ENCODE assay signal across 21 cellular contexts in genomic region chr9:76294301-76294700, GRCh38.
DNase-seq lines count a peak whose midpoint lies in the region; ATAC-seq and TF ChIP-seq lines count a peak whose summit lies in the region.
"Had no signal": no experiment of that assay in that cellular context is flagged by ENCODE, and none has a peak within 500 bp of the region (broad histone marks: within the 10 kb centered on the region; RNA-seq: fewer than 3 reads in every experiment).

No MANE protein-coding gene starts in this region.

- WGBS in GM23248 (ENCODE audit: low coverage in 1 of 2, low lambda C conversion rate in 2 of 2, missing lambda C conversion rate in 2 of 2), 2 experiments, result 53% methylated on average over 5 of the region's 5 CpGs

- H3K27ac Mint-ChIP-seq in nephron, result peak overlapping the region in 1 of 3 experiments; percentile 78
- H3K27ac Mint-ChIP-seq: CD14-positive monocyte; CD4-positive, alpha-beta memory T cell; CD4-positive, CD25-positive, alpha-beta regulatory T cell had no signal

- H3K27me3 Mint-ChIP-seq in nephron (ENCODE audit: low read depth), result peaks cover 43% of the 10 kb centered on the region

- peaks cover 0 to 12% (median 0%) of the 10 kb centered on the region in 11 experiments; a peak in 1 of 22 replicates for H3K9me3 ChIP-seq in BLaER1 treated with 17β-estradiol and CSF1 and Interleukin-3, amounts not matched to agents 10 nM and 100 nM (replicated peaks in 1 of 11)
- H3K9me3 ChIP-seq in GM23248 (ENCODE audit: low read depth), result no peaks in the 10 kb centered on the region
- H3K9me3 ChIP-seq: BE2C had no signal

- H4K20me1 ChIP-seq in BLaER1 treated with 17β-estradiol and CSF1 and Interleukin-3, amounts not matched to agents 10 nM and 100 nM, result no peaks in the 10 kb centered on the region
- H4K20me1 ChIP-seq in GM23248 (ENCODE audit: insufficient read depth), result no peaks in the 10 kb centered on the region

- peaks cover 52% of the 10 kb centered on the region for H3K4me1 Mint-ChIP-seq in nephron

- H3K27ac ChIP-seq in BLaER1 treated with 17β-estradiol and CSF1 and Interleukin-3, amounts not matched to agents 10 nM and 100 nM, result no peak overlapping the region; a peak in 1 of 22 replicates
- H3K27ac ChIP-seq in GM23248, result no peak overlapping the region

- H3K4me3 ChIP-seq in BLaER1 treated with 17β-estradiol and CSF1 and Interleukin-3, amounts not matched to agents 10 nM and 100 nM, result no peak overlapping the region
- no peak overlapping the region for H3K4me3 ChIP-seq in GM23248

- peaks cover 13 to 73% (median 60%) of the 10 kb centered on the region in 10 experiments for H3K4me1 ChIP-seq in BLaER1 treated with 17β-estradiol and CSF1 and Interleukin-3, amounts not matched to agents 10 nM and 100 nM
- H3K4me1 ChIP-seq in GM23248 (ENCODE audit: insufficient read depth), result no peaks in the 10 kb centered on the region

- no peaks in the 10 kb centered on the region for H3K36me3 ChIP-seq in BLaER1 treated with 17β-estradiol and CSF1 and Interleukin-3, amounts not matched to agents 10 nM and 100 nM
- H3K36me3 ChIP-seq in GM23248 (ENCODE audit: low read depth), result no peaks in the 10 kb centered on the region
- H3K36me3 ChIP-seq: BE2C had no signal

- H2AFZ ChIP-seq in GM23248, result no peak overlapping the region

- ATAC-seq in HG03521 (IDR thresholded peaks at IDR 0.05; ENCODE audit: unreplicated experiment), result no peak

- no peaks in the 10 kb centered on the region for H3K36me3 Mint-ChIP-seq in nephron (ENCODE audit: low read depth)
- H3K36me3 Mint-ChIP-seq: CD14-positive monocyte; CD4-positive, alpha-beta memory T cell; CD4-positive, CD25-positive, alpha-beta regulatory T cell; CD8-positive, alpha-beta memory T cell had no signal

- in situ Hi-C loops in GM23248 (cut with MboI), result no loop called here

- peak overlapping the region in 2 of 3 experiments; percentile 22 to 64 for H3K4me3 Mint-ChIP-seq in nephron
- H3K4me3 Mint-ChIP-seq: CD14-positive monocyte; CD4-positive, alpha-beta memory T cell; CD4-positive, CD25-positive, alpha-beta regulatory T cell; CD8-positive, alpha-beta memory T cell had no signal

- no peaks in the 10 kb centered on the region for H3K9me3 Mint-ChIP-seq in nephron
- H3K9me3 Mint-ChIP-seq: CD14-positive monocyte; CD4-positive, alpha-beta memory T cell; CD4-positive, CD25-positive, alpha-beta regulatory T cell; CD8-positive, alpha-beta memory T cell had no signal

- H3K4me2 ChIP-seq in BLaER1 treated with 17β-estradiol and CSF1 and Interleukin-3, amounts not matched to agents 10 nM and 100 nM, result peak overlapping the region in 9 of 11 experiments; percentile 31 to 80 (median 65); a peak in 17 of 22 replicates
- no peak overlapping the region for H3K4me2 ChIP-seq in GM23248 (ENCODE audit: unreplicated experiment)

- no peak for TF ChIP-seq CTCF in nephron (IDR thresholded peaks at IDR 0.05; ENCODE audit: unreplicated experiment in 3 of 3)

- H3K9ac ChIP-seq in BLaER1 treated with 17β-estradiol and CSF1 and Interleukin-3, amounts not matched to agents 10 nM and 100 nM, result no peak overlapping the region; a peak in 1 of 22 replicates
- no peak overlapping the region for H3K9ac ChIP-seq in GM23248

- 0 out of 22 replicates have a peak, but pooled peaks cover 0 to 3% (median 0%) of the 10 kb centered on the region in 11 experiments for H3K27me3 ChIP-seq in BLaER1 treated with 17β-estradiol and CSF1 and Interleukin-3, amounts not matched to agents 10 nM and 100 nM
- H3K27me3 ChIP-seq in GM23248 (replicated peaks; ENCODE audit: insufficient read depth), result no peaks in the 10 kb centered on the region; the same call in 1 of the 2 replicates
- H3K27me3 ChIP-seq: BE2C had no signal

- H3K9me2 ChIP-seq in GM23248 (ENCODE audit: insufficient read depth), result no peaks in the 10 kb centered on the region; the same call in 1 of the 2 replicates

- DNase-seq in myocyte (ENCODE audit: low read depth) (peak; percentile 70), GM23248 (no peak), NCI-H1417 treated with DMSO at 0.1 percent for 48 hours (lab: John Stamatoyannopoulos, UW) (no peak), EL (no peak)
- DNase-seq: 8988T; ACHN; BE2C; C1 segment of cervical spinal cord; CD4-positive, alpha-beta memory T cell; CD4-positive, CD25-positive, alpha-beta regulatory T cell; CD8-positive, alpha-beta memory T cell; COR-L47; DMS 273 treated with DMSO at 0.1 percent for 48 hours; DMS153; DMS53; DMS79; GF-D8 had no signal

- no peaks in the 10 kb centered on the region for H3K79me2 ChIP-seq in GM23248 (ENCODE audit: insufficient read depth)

- no peaks in the 10 kb centered on the region for H3F3A ChIP-seq in GM23248 (ENCODE audit: insufficient read depth)
